ENCODE assay signal across 8 cellular contexts in genomic region chr11:75429902-75430691, GRCh38. TPM values are rescaled to one million over a fixed set of nuclear protein-coding genes. Genes with fewer than 3 reads are reported as not detected.
A peak's percentile ranks its signal among the peaks of the same experiment; 100 is the strongest.
DNase-seq lines count a peak whose midpoint lies in the region; ATAC-seq and TF ChIP-seq lines count a peak whose summit lies in the region.

No MANE protein-coding gene starts in this region.

- peaks cover 0 to 29% (median 17%) of the 10 kb centered on the region in 4 donors for H3K4me1 Mint-ChIP-seq in CD4-positive, CD25-positive, alpha-beta regulatory T cell

- peak; percentile 36 to 70 (median 65) for DNase-seq in CD4-positive, CD25-positive, alpha-beta regulatory T cell
- DNase-seq in activated effector memory CD4-positive, alpha-beta T cell treated with anti-CD3 and anti-CD28 coated beads, Interleukin-2, amount 50 U/mL, for 16 hours = peak; percentile 86
- peak; percentile 42 for DNase-seq in foreskin melanocyte
- no peak for DNase-seq in omental fat pad (ENCODE audit: low spot score)
- DNase-seq in transverse colon = peak; percentile 71

- TF ChIP-seq POLR2A in transverse colon (IDR thresholded peaks at IDR 0.05) = no peak

- H3K27me3 ChIP-seq in CD4-positive, CD25-positive, alpha-beta regulatory T cell (ENCODE audit: control insufficient read depth, insufficient read depth, low read length) = peaks cover 12% of the 10 kb centered on the region
- peaks cover 43% of the 10 kb centered on the region for H3K27me3 ChIP-seq in transverse colon

- TF ChIP-seq CTCF in omental fat pad (IDR thresholded peaks at IDR 0.05) (no peak), transverse colon (IDR thresholded peaks at IDR 0.05) (peak in 1 of 5 experiments; percentile 12)

- H3K4me3 Mint-ChIP-seq in CD4-positive, CD25-positive, alpha-beta regulatory T cell = peak overlapping the region; percentile 81 to 90 (median 87)

- H3K27ac ChIP-seq in CD4-positive, CD25-positive, alpha-beta regulatory T cell (ENCODE audit: insufficient read depth, low read length, poor library complexity, severe bottlenecking) = no peak overlapping the region
- H3K27ac ChIP-seq in transverse colon = peak overlapping the region in 2 of 4 donors; percentile 35 to 36

- H3K9me3 Mint-ChIP-seq in CD4-positive, CD25-positive, alpha-beta regulatory T cell = peaks cover 0 to 4% (median 2%) of the 10 kb centered on the region in 7 donors

- peak overlapping the region in 1 of 3 donors; percentile 65 for H3K27ac Mint-ChIP-seq in CD4-positive, CD25-positive, alpha-beta regulatory T cell

- H3K4me3 ChIP-seq in CD4-positive, CD25-positive, alpha-beta regulatory T cell (ENCODE audit: low read depth, low read length) = peak overlapping the region; percentile 44
- peak overlapping the region in 3 of 4 donors; percentile 20 to 52 (median 39) for H3K4me3 ChIP-seq in transverse colon

- peaks cover 0 to 7% of the 10 kb centered on the region in 2 experiments for H3K9me3 ChIP-seq in CD4-positive, CD25-positive, alpha-beta regulatory T cell (ENCODE audit: control insufficient read depth in 2 of 2, low read length in 2 of 2)
- H3K9me3 ChIP-seq in transverse colon = no peaks in the 10 kb centered on the region

- H3K27me3 Mint-ChIP-seq in CD4-positive, CD25-positive, alpha-beta regulatory T cell = peaks cover 45% of the 10 kb centered on the region

- TF ChIP-seq EP300 in transverse colon (IDR thresholded peaks at IDR 0.05; ENCODE audit: low read depth) = no peak

- H3K36me3 Mint-ChIP-seq in CD4-positive, CD25-positive, alpha-beta regulatory T cell = no peaks in the 10 kb centered on the region

- intact Hi-C loops in transverse colon (cut with DNase I; ENCODE audit: low total_unique reads) = loop anchor here (10.0 kb wide), 1 partner anchor 435 kb away; no protein-coding TSS in a partner anchor

- ATAC-seq in CD4-positive, CD25-positive, alpha-beta regulatory T cell (ENCODE audit: low read depth in 2 of 2) = peak; percentile 48 to 69
- ATAC-seq in HG02798 (IDR thresholded peaks at IDR 0.05; ENCODE audit: poor library complexity, unreplicated experiment) (peak; percentile 51), omental fat pad (ENCODE audit: low FRiP score) (peak; percentile 49), HG02840 (IDR thresholded peaks at IDR 0.05; ENCODE audit: low FRiP score, unreplicated experiment) (no peak)

- WGBS in transverse colon (ENCODE audit: low coverage in 1 of 2), 2 donors = 2% methylated on average over 54 of the region's 133 CpGs; no CpG with 5 or more reads in 1 of the 2 donors

- in situ Hi-C loops in transverse colon (cut with MboI; ENCODE audit: low pct_ligation_motif_present in 1 of 4, low pct_unique_long_range_greater_than_20kb in 1 of 4, low sequenced_read_pairs in 3 of 4) = loop anchor here in 1 of 4 donors (25.0 kb wide), 1 partner anchor 107 kb away; the partner anchor contains the start of gene GDPD5

- H3K4me1 ChIP-seq in CD4-positive, CD25-positive, alpha-beta regulatory T cell (ENCODE audit: control insufficient read depth, insufficient read depth, low read length, poor library complexity, severe bottlenecking) = peaks cover 12% of the 10 kb centered on the region
- H3K4me1 ChIP-seq in transverse colon = peaks cover 6 to 24% (median 11%) of the 10 kb centered on the region in 4 donors

- H3K36me3 ChIP-seq in CD4-positive, CD25-positive, alpha-beta regulatory T cell (ENCODE audit: control insufficient read depth, insufficient read depth, low read length) = peaks cover 3% of the 10 kb centered on the region
- H3K36me3 ChIP-seq in transverse colon = no peaks in the 10 kb centered on the region

TF ChIP-seq in PFSK-1, 5 proteins besides CTCF, POLR2A, EP300 and RAD21:
- peak; percentile 65 to 85; a peak in 3 of 4 replicates for TF ChIP-seq REST (IDR thresholded peaks at IDR 0.05; ENCODE audit: insufficient read depth in 1 of 2, low read depth in 2 of 2, low read length in 2 of 2)
- TF ChIP-seq POLR2AphosphoS5 (IDR thresholded peaks at IDR 0.05; ENCODE audit: low read depth, low read length) = no peak
- no peak for TF ChIP-seq SIN3A (IDR thresholded peaks at IDR 0.05; ENCODE audit: borderline replicate concordance, insufficient read depth, low read length)
- no peak for TF ChIP-seq TAF1 (IDR thresholded peaks at IDR 0.05; ENCODE audit: borderline replicate concordance, insufficient read depth, low read length)
- TF ChIP-seq FOXP2 (optimal IDR thresholded peaks at IDR 0.05; ENCODE audit: borderline replicate concordance, extremely low read depth, extremely low read length, insufficient read depth) = peak; percentile 51

RNA-seq across cellular contexts. Expression of gene KLHL35, which starts 2.9 kb away (rescaled TPM):
- 0.47 TPM for total RNA-seq in CD4-positive, CD25-positive, alpha-beta regulatory T cell
- under 1 TPM in 3 of 4 donors, not detected in 1; 0.31 to 0.78 (median 0.49) TPM for polyA plus RNA-seq in CD4-positive, CD25-positive, alpha-beta regulatory T cell
- polyA plus RNA-seq in PFSK-1 (2012; ENCODE audit: insufficient read length, low read depth) = 0.77 TPM
- total RNA-seq in omental fat pad (1 to 10 TPM in 3 of 4 donors, not detected in 1; 1.3 to 2.4 (median 1.8) TPM), transverse colon (under 1 TPM in 2 of 4 donors, not detected in 2; 0.27 to 0.32 TPM)

RNA-seq across cellular contexts. Expression of gene RPS3, which starts 30.8 kb away (rescaled TPM):
- 3,495 TPM for total RNA-seq in CD4-positive, CD25-positive, alpha-beta regulatory T cell
- polyA plus RNA-seq in CD4-positive, CD25-positive, alpha-beta regulatory T cell = 1,000 to 10,000 TPM; 3,908 to 6,708 (median 5,568) TPM
- 3,306 TPM for polyA plus RNA-seq in PFSK-1 (2012; ENCODE audit: insufficient read length, low read depth)
- total RNA-seq in omental fat pad (1,000 to 10,000 TPM in 3 of 4 donors, 100 to 1,000 TPM in 1; 876 to 1,394 (median 1,127) TPM), transverse colon (1,000 to 10,000 TPM in 1 of 4 donors, 100 to 1,000 TPM in 3; 492 to 1,045 (median 813) TPM)
